8 cellular contexts compared by ENCODE assay signal in genomic region chr1:159790237-159790917, GRCh38. TPM values are rescaled to one million over a fixed set of nuclear protein-coding genes. Genes with fewer than 3 reads are reported as not detected.
DNase-seq lines count a peak whose midpoint lies in the region; ATAC-seq, FAIRE-seq and TF ChIP-seq lines count a peak whose summit lies in the region.

No MANE protein-coding gene starts in this region.

- no peaks in the 10 kb centered on the region for H3K36me3 ChIP-seq in CD8-positive, alpha-beta T cell (ENCODE audit: insufficient read depth, low read length)
- no peaks in the 10 kb centered on the region for H3K36me3 ChIP-seq in SK-N-SH (replicated peaks in 1 of 2; ENCODE audit: control insufficient read depth in 1 of 2, insufficient read depth in 2 of 2, low read length in 1 of 2)

- H3K79me2 ChIP-seq in SK-N-SH (ENCODE audit: insufficient read depth), result no peaks in the 10 kb centered on the region

- no peak overlapping the region for H3K4me2 ChIP-seq in SK-N-SH

- H3K9me3 Mint-ChIP-seq in CD8-positive, alpha-beta T cell, result no peaks in the 10 kb centered on the region

- intact Hi-C loops in CD8-positive, alpha-beta T cell (cut with DNase I, micrococcal nuclease), result loop anchor here in 1 of 2 experiments (1.0 kb wide), 1 partner anchor 10 kb away; the partner anchor contains the start of gene DUSP23

- TF ChIP-seq RAD21 in SK-N-SH (IDR thresholded peaks at IDR 0.05; ENCODE audit: low read length), result peak; percentile 69

- TF ChIP-seq CTCF in CD8-positive, alpha-beta T cell (IDR thresholded peaks at IDR 0.05), result peak; percentile 45
- TF ChIP-seq CTCF in SK-N-SH (IDR thresholded peaks at IDR 0.05), result peak; percentile 67

- no peaks in the 10 kb centered on the region for H4K20me1 ChIP-seq in SK-N-SH (ENCODE audit: insufficient read depth)

- CTCF ChIA-PET in CD8-positive, alpha-beta T cell (lab: Charles Lee), result interaction anchor here (1.0 to 6.2 kb wide), 3 partner anchors 8 to 101 kb away, joined by 3 to 30 read pairs (median 19); partner anchors contain the start of gene FCRL6
- CTCF ChIA-PET in SK-N-SH (lab: Yijun Ruan, JAX), result interaction anchor here (0.6 to 23.5 kb wide), 15 partner anchors 9 to 201 kb away, joined by 3 to 533 read pairs (median 3); partner anchors contain the start of gene DUSP23

- no peaks in the 10 kb centered on the region for H3K9me3 ChIP-seq in CD8-positive, alpha-beta T cell (ENCODE audit: low read length)
- no peaks in the 10 kb centered on the region for H3K9me3 ChIP-seq in SK-N-SH

- TF ChIP-seq EP300 in SK-N-SH (IDR thresholded peaks at IDR 0.05; ENCODE audit: borderline replicate concordance in 1 of 2, low read depth in 1 of 2, low read length in 1 of 2), result no peak

- no peaks in the 10 kb centered on the region for H3K27me3 ChIP-seq in CD8-positive, alpha-beta T cell (ENCODE audit: insufficient read depth, low read length)
- H3K27me3 ChIP-seq in SK-N-SH (ENCODE audit: insufficient read depth), result peaks cover 10% of the 10 kb centered on the region; the same call in 1 of the 2 replicates

- no peaks in the 10 kb centered on the region for H3K4me1 ChIP-seq in CD8-positive, alpha-beta T cell (ENCODE audit: insufficient read depth, low read length)
- peaks cover 0 to 14% of the 10 kb centered on the region in 2 experiments; a peak in 2 of 4 replicates for H3K4me1 ChIP-seq in SK-N-SH (ENCODE audit: control insufficient read depth in 1 of 2, insufficient read depth in 2 of 2, low read depth in 1 of 2, low read length in 1 of 2)

- H2AFZ ChIP-seq in SK-N-SH (ENCODE audit: low read depth), result no peak overlapping the region

- H3K4me1 Mint-ChIP-seq in CD8-positive, alpha-beta T cell (ENCODE audit: low read depth), result no peaks in the 10 kb centered on the region

- POLR2A ChIA-PET in CD8-positive, alpha-beta T cell (lab: Charles Lee), result no interaction called here
- POLR2A ChIA-PET in SK-N-SH (lab: Yijun Ruan, JAX), result no interaction called here

- WGBS in SK-N-SH (ENCODE audit: low lambda C conversion rate), result 54% methylated on average over 2 of the region's 2 CpGs

- H3F3A ChIP-seq in SK-N-SH (replicated peaks; ENCODE audit: insufficient read depth), result peaks cover 5% of the 10 kb centered on the region

- ATAC-seq in CD8-positive, alpha-beta T cell, result peak; percentile 31
- ATAC-seq in GM18505 (IDR thresholded peaks at IDR 0.05; ENCODE audit: unreplicated experiment), result no peak
- no peak for ATAC-seq in GM21423 (IDR thresholded peaks at IDR 0.05; ENCODE audit: unreplicated experiment)
- ATAC-seq in HG03460 (IDR thresholded peaks at IDR 0.05; ENCODE audit: unreplicated experiment), result no peak

- H3K9ac ChIP-seq in SK-N-SH, result no peak overlapping the region

- H3K36me3 Mint-ChIP-seq in CD8-positive, alpha-beta T cell, result no peaks in the 10 kb centered on the region

- no peak overlapping the region for H3K4me3 ChIP-seq in CD8-positive, alpha-beta T cell (ENCODE audit: low read depth, low read length)
- H3K4me3 ChIP-seq in SK-N-SH (ENCODE audit: low read depth in 2 of 2, low read length in 1 of 2), result no peak overlapping the region; a peak in 1 of 4 replicates

- no peak for DNase-seq in CD8-positive, alpha-beta T cell
- DNase-seq in H54 (ENCODE audit: insufficient read length, low spot score), result peak; percentile 26
- DNase-seq in SK-N-SH, result peak; percentile 52
- DNase-seq in islet precursor cell, result peak; percentile 56
- DNase-seq in HPDE6-E6E7 (ENCODE audit: extremely low spot score), result no peak

- peaks cover 4% of the 10 kb centered on the region for H3K27me3 Mint-ChIP-seq in CD8-positive, alpha-beta T cell (ENCODE audit: low read depth)

- no peak for FAIRE-seq in H54 (lab: Jason Lieb, UNC)

- H3K9me2 ChIP-seq in SK-N-SH, result no peaks in the 10 kb centered on the region

- no peak overlapping the region for H3K27ac Mint-ChIP-seq in CD8-positive, alpha-beta T cell

- H3K4me3 Mint-ChIP-seq in CD8-positive, alpha-beta T cell, result no peak overlapping the region

- no peak overlapping the region for H3K27ac ChIP-seq in CD8-positive, alpha-beta T cell (ENCODE audit: low read depth, low read length)
- H3K27ac ChIP-seq in SK-N-SH (ENCODE audit: low read depth in 2 of 2, low read length in 1 of 2), result no peak overlapping the region

- TF ChIP-seq POLR2A in H54 (IDR thresholded peaks at IDR 0.05; ENCODE audit: low read depth, low read length), result no peak
- TF ChIP-seq POLR2A in GM18505 (IDR thresholded peaks at IDR 0.05; ENCODE audit: borderline replicate concordance, extremely low read depth, insufficient read depth, insufficient read length), result no peak

TF ChIP-seq in SK-N-SH, 30 proteins besides CTCF, POLR2A, EP300 and RAD21:
- TF ChIP-seq MXI1 (IDR thresholded peaks at IDR 0.05; ENCODE audit: low read depth, low read length) (no peak), ELF1 (IDR thresholded peaks at IDR 0.05) (no peak), RFX5 (IDR thresholded peaks at IDR 0.05; ENCODE audit: low read length) (no peak), SMC3 (IDR thresholded peaks at IDR 0.05; ENCODE audit: low read depth, low read length) (peak; percentile 30; the same call in 1 of the 2 replicates), NRF1 (IDR thresholded peaks at IDR 0.05; ENCODE audit: low read depth, low read length) (no peak)
- TF ChIP-seq, protein P1, sequence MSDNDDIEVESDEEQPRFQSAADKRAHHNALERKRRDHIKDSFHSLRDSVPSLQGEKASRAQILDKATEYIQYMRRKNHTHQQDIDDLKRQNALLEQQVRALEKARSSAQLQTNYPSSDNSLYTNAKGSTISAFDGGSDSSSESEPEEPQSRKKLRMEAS (IDR thresholded peaks at IDR 0.05; ENCODE audit: low read depth), result no peak
- TF ChIP-seq, protein P2, sequence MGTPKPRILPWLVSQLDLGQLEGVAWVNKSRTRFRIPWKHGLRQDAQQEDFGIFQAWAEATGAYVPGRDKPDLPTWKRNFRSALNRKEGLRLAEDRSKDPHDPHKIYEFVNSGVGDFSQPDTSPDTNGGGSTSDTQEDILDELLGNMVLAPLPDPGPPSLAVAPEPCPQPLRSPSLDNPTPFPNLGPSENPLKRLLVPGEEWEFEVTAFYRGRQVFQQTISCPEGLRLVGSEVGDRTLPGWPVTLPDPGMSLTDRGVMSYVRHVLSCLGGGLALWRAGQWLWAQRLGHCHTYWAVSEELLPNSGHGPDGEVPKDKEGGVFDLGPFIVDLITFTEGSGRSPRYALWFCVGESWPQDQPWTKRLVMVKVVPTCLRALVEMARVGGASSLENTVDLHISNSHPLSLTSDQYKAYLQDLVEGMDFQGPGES (IDR thresholded peaks at IDR 0.05; ENCODE audit: low read depth, low read length), result no peak

RNA-seq across cellular contexts. Expression of gene DUSP23, which starts 9.6 kb away (rescaled TPM):
- 1 to 10 TPM; 3.8 to 6.3 TPM for total RNA-seq in CD8-positive, alpha-beta T cell
- 41.2 and 44.3 TPM in 2 replicates for polyA plus RNA-seq in SK-N-SH (2012; rRNA removed)
- 27.1 and 35.7 TPM in 2 replicates for polyA plus RNA-seq in SK-N-SH (2012; cell fraction: cytosol; rRNA removed)
- polyA plus RNA-seq in SK-N-SH (2012; cell fraction: nucleus; rRNA removed), result 18.3 and 33.7 TPM in 2 replicates

RNA-seq across cellular contexts. Expression of gene FCRL6, which starts 11.8 kb away (rescaled TPM):
- 1 to 10 TPM; 5.6 to 6.6 TPM for total RNA-seq in CD8-positive, alpha-beta T cell
- polyA plus RNA-seq in SK-N-SH (2012; rRNA removed), result not detected in 2 replicates
- not detected in 2 replicates for polyA plus RNA-seq in SK-N-SH (2012; cell fraction: cytosol; rRNA removed)
- polyA plus RNA-seq in SK-N-SH (2012; cell fraction: nucleus; rRNA removed), result 0.05 TPM in 2 replicates

RNA-seq across cellular contexts. Expression of gene SLAMF8, which starts 36.3 kb away (rescaled TPM):
- under 1 TPM; 0.30 to 0.47 TPM for total RNA-seq in CD8-positive, alpha-beta T cell
- polyA plus RNA-seq in SK-N-SH (2012; rRNA removed), result not detected in 2 replicates
- polyA plus RNA-seq in SK-N-SH (2012; cell fraction: cytosol; rRNA removed), result not detected in 2 replicates
- polyA plus RNA-seq in SK-N-SH (2012; cell fraction: nucleus; rRNA removed), result 0.07 and 0.10 TPM in 2 replicates

Comparison
In these comparisons a context has a peak if more than half of its experiments do, and no peak if none do; other contexts are left out.
1. DNase-seq: peak in H54 (single experiment), SK-N-SH (single experiment) and islet precursor cell (single experiment); none in CD8-positive, alpha-beta T cell (0 of 7) and HPDE6-E6E7 (single experiment).